Comparison of ENCODE assay signal across 24 cellular contexts in the genomic region with DNA sequence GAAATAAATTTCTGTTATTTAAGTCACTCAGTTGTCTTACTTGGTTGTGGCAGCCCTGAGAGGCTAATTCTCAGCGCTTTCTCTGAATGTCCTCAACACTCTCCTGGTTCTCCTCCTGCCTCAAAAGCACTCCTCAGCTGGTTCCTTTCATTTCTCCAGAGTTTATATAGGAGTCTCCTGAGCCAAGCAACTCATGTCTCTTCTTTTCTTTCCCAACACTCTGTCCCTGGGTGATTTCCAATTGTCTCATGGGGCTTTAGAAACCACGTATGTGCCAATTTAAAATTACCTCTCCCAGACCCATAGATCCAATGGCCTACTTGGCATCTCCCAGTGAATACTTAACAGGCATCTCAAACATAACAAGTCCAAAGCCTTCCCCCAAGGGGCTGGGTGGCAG.
"Had no signal": no experiment of that assay in that cellular context is flagged by ENCODE, and none has a peak within 500 bp of the region (broad histone marks: within the 10 kb centered on the region; RNA-seq: fewer than 3 reads in every experiment).

No MANE protein-coding gene starts in this region.

- H3K4me3 ChIP-seq: colonic mucosa, esophagus squamous epithelium, gastrocnemius medialis, heart right ventricle, left lung, lung had no signal

- ATAC-seq: esophagus mucosa; heart right ventricle; left cardiac atrium; left lung; left ventricle myocardium superior; naive thymus-derived CD4-positive, alpha-beta T cell; natural killer cell had no signal

- H3K36me3 ChIP-seq: colonic mucosa, esophagus squamous epithelium, gastrocnemius medialis, heart right ventricle, left lung had no signal

- DNase-seq: colonic mucosa; cortex of kidney; effector CD4-positive, alpha-beta T cell; effector memory CD4-positive, alpha-beta T cell; erythroblast; esophagus squamous epithelium; foreskin fibroblast; foreskin melanocyte; gastrocnemius medialis; glutamatergic neuron; head of caudate nucleus; heart right ventricle; hippocampal formation; left cardiac atrium; left lung; left ventricle myocardium superior; mammary epithelial cell; naive thymus-derived CD4-positive, alpha-beta T cell; natural killer cell had no signal

- H3K9me3 ChIP-seq: colonic mucosa, esophagus squamous epithelium, gastrocnemius medialis had no signal

- H3K36me3 Mint-ChIP-seq: memory B cell, mesothelial cell of epicardium, natural killer cell had no signal

- H3K4me1 Mint-ChIP-seq: memory B cell; mesothelial cell of epicardium; naive thymus-derived CD4-positive, alpha-beta T cell; natural killer cell had no signal

- H3K4me1 ChIP-seq: colonic mucosa, left lung had no signal

- H3K4me3 Mint-ChIP-seq: dendritic cell treated with granulocyte-macrophage colony-stimulating factor and Interleukin-4, amounts not matched to agents 40 ng/mL and 50 ng/mL, for 4 days; memory B cell; mesothelial cell of epicardium; naive thymus-derived CD4-positive, alpha-beta T cell; natural killer cell had no signal

- H3K27ac Mint-ChIP-seq: dendritic cell treated with granulocyte-macrophage colony-stimulating factor and Interleukin-4, amounts not matched to agents 40 ng/mL and 50 ng/mL, for 4 days; memory B cell; mesothelial cell of epicardium; naive thymus-derived CD4-positive, alpha-beta T cell; natural killer cell had no signal
